In genomic region chr6:135418040-135418439, GRCh38 we compare ENCODE assay signal across 23 cellular contexts.
"Had no signal": no experiment of that assay in that cellular context is flagged by ENCODE, and none has a peak within 500 bp of the region (broad histone marks: within the 10 kb centered on the region; RNA-seq: fewer than 3 reads in every experiment).

No MANE protein-coding gene starts in this region.

- ATAC-seq: HepG2, T-cell had no signal

- H3K4me3 ChIP-seq: SJSA1 had no signal

- H3K9me2 ChIP-seq: SK-N-SH had no signal

- H3K27ac ChIP-seq: SJSA1 had no signal

- H3K36me3 ChIP-seq: SJSA1 had no signal

- DNase-seq: IMR-90, Kasumi-1, MV-4-11, NCI-H1048, NCI-H1105, NCI-H1417 treated with DMSO at 0.1 percent for 48 hours, NCI-H146, NCI-H1694 treated with DMSO at 0.1 percent for 48 hours, NCI-H1930, NCI-H2081, NCI-H2227 treated with DMSO at 0.1 percent for 48 hours, NCI-H524, NCI-H526 treated with DMSO at 0.1 percent for 48 hours, NCI-H748 treated with DMSO at 0.1 percent for 48 hours, Right ventricle myocardium superior, RPMI8226, SIG-M5, SK-N-SH, SW 1271, T-cell had no signal

- H3K4me1 ChIP-seq: SJSA1 had no signal

- H3K9me3 ChIP-seq: SJSA1, SK-N-SH had no signal

- FAIRE-seq: HepG2, RCC 7860 had no signal

- H3K27me3 ChIP-seq: SJSA1 had no signal

- H3K4me2 ChIP-seq: SK-N-SH had no signal

- H3K9ac ChIP-seq: SK-N-SH had no signal
